ENCODE assay signal across 28 cellular contexts in the genomic region with DNA sequence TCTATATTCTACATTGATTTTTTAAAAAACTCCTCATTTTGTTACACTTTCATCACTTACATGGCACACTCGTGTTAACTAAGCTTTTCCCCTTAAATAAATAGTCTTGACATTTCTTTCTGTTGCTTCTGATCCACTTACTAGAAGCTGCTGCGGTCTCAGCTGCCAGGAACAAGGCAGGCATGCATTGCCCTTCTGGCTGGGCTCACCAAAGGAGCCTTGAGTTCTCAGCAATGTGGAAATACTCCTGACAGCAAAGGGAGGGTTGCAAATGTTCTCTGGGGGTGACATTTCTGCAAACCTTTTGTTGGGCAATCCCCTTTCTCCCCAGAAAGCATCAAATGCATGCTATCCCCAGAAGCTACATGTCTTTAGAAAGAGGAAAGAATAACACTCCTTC.
"Had no signal": no experiment of that assay in that cellular context is flagged by ENCODE, and none has a peak within 500 bp of the region (broad histone marks: within the 10 kb centered on the region; RNA-seq: fewer than 3 reads in every experiment).

No MANE protein-coding gene starts in this region.

- H3K36me3 ChIP-seq: ascending aorta, breast epithelium, cardiac muscle cell, esophagus squamous epithelium, gastrocnemius medialis, WERI-Rb-1 had no signal

- DNase-seq: activated B cell treated with CpG ODN at 0.5 μM for 24 hours; activated CD4-positive, alpha-beta memory T cell treated with anti-CD3 and anti-CD28 coated beads for 36 hours; activated CD4-positive, alpha-beta T cell treated with anti-CD3 and anti-CD28 coated beads for 48 hours; activated CD8-positive, alpha-beta memory T cell treated with anti-CD3 and anti-CD28 coated beads, Interleukin-2, amount 10 ng/mL, durations not matched to agents 7 days and 5 days; activated CD8-positive, alpha-beta memory T cell treated with anti-CD3 and anti-CD28 coated beads, Interleukin-2, amount 50 U/mL, for 4 hours; activated CD8-positive, alpha-beta T cell treated with anti-CD3 and anti-CD28 coated beads, Interleukin-2, amount 10 ng/mL, durations not matched to agents 7 days and 5 days; activated effector memory CD4-positive, alpha-beta T cell treated with anti-CD3 and anti-CD28 coated beads, Interleukin-2, amount 50 U/mL, for 16 hours; activated naive CD4-positive, alpha-beta T cell treated with anti-CD3 and anti-CD28 coated beads for 36 hours; activated naive CD8-positive, alpha-beta T cell treated with anti-CD3 and anti-CD28 coated beads for 36 hours; activated naive CD8-positive, alpha-beta T cell treated with anti-CD3 and anti-CD28 coated beads, Interleukin-2, amount 50 U/mL, for 24 hours; activated T-cell treated with anti-CD3 and anti-CD28 coated beads, Interleukin-2, amount 50 U/mL, for 1 hour; activated T-cell treated with anti-CD3 and anti-CD28 coated beads, Interleukin-2, amount 50 U/mL, for 48 hours; central memory CD4-positive, alpha-beta T cell; cerebellar nuclear complex; effector CD8-positive, alpha-beta T cell; esophagus squamous epithelium; foreskin keratinocyte; gastrocnemius medialis; glutamatergic neuron; T-helper 1 cell; T-helper 17 cell; T1000; WERI-Rb-1 had no signal

- ATAC-seq: activated CD4-positive, CD25-positive, alpha-beta regulatory T cell treated with anti-CD3 and anti-CD28 coated beads, Interleukin-2, amount 50 U/mL, for 24 hours; activated CD8-positive, alpha-beta memory T cell treated with anti-CD3 and anti-CD28 coated beads, Interleukin-2, amount 10 ng/mL, durations not matched to agents 7 days and 5 days; activated CD8-positive, alpha-beta T cell treated with anti-CD3 and anti-CD28 coated beads, Interleukin-2, amount 10 ng/mL, durations not matched to agents 7 days and 5 days; activated naive CD8-positive, alpha-beta T cell treated with anti-CD3 and anti-CD28 coated beads, Interleukin-2, amount 50 U/mL, for 24 hours; foreskin keratinocyte; gastrocnemius medialis; T-helper 17 cell had no signal

- H3K4me1 ChIP-seq: breast epithelium, foreskin keratinocyte, gastrocnemius medialis had no signal

- H3K27ac ChIP-seq: ascending aorta, breast epithelium, cardiac muscle cell, epithelial cell of prostate, esophagus squamous epithelium, foreskin keratinocyte, gastrocnemius medialis, WERI-Rb-1 had no signal

- H3K9me3 ChIP-seq: ascending aorta, breast epithelium, esophagus squamous epithelium, gastrocnemius medialis had no signal

- H3K27me3 ChIP-seq: ascending aorta, breast epithelium, cardiac muscle cell, esophagus squamous epithelium, gastrocnemius medialis had no signal

- H3K4me3 ChIP-seq: ascending aorta, breast epithelium, cardiac muscle cell, esophagus squamous epithelium, gastrocnemius medialis had no signal
